Comparison of ENCODE assay signal across 17 cellular contexts in genomic region chr5:42691413-42691861, GRCh38.
DNase-seq lines count a peak whose midpoint lies in the region; ATAC-seq and TF ChIP-seq lines count a peak whose summit lies in the region.
"Had no signal": no experiment of that assay in that cellular context is flagged by ENCODE, and none has a peak within 500 bp of the region (broad histone marks: within the 10 kb centered on the region; RNA-seq: fewer than 3 reads in every experiment).

No MANE protein-coding gene starts in this region.

- H2BK5ac ChIP-seq in mesenchymal stem cell (ENCODE audit: low read depth, low read length, poor library complexity, severe bottlenecking) = no peak overlapping the region

- H3K27me3 Mint-ChIP-seq in activated CD4-positive, alpha-beta T cell treated with anti-CD3 and anti-CD28 coated beads for 36 hours = peaks cover 3% of the 10 kb centered on the region
- no peaks in the 10 kb centered on the region for H3K27me3 Mint-ChIP-seq in osteocyte (ENCODE audit: unreplicated experiment)

- no peak overlapping the region for H3K23ac ChIP-seq in mesenchymal stem cell (ENCODE audit: low read length in 2 of 2)

- H3K4ac ChIP-seq in mesenchymal stem cell (ENCODE audit: low read depth in 1 of 2, low read length in 2 of 2) = no peak overlapping the region

- peak overlapping the region in 1 of 2 experiments; percentile 21 for H2BK12ac ChIP-seq in mesenchymal stem cell (ENCODE audit: low read length in 2 of 2)

- H2AK5ac ChIP-seq in mesenchymal stem cell (ENCODE audit: low read length, severe bottlenecking) = no peak overlapping the region

- no peaks in the 10 kb centered on the region for H3K36me3 Mint-ChIP-seq in activated CD4-positive, alpha-beta T cell treated with anti-CD3 and anti-CD28 coated beads for 36 hours (ENCODE audit: low read depth)
- H3K36me3 Mint-ChIP-seq in osteocyte (ENCODE audit: unreplicated experiment) = no peaks in the 10 kb centered on the region
- H3K36me3 Mint-ChIP-seq: CD4-positive, alpha-beta memory T cell; immature natural killer cell had no signal

- no peak overlapping the region for H3K4me2 ChIP-seq in mesenchymal stem cell (ENCODE audit: low read length, poor library complexity, severe bottlenecking)

- H3K4me3 ChIP-seq in fibroblast of the aortic adventitia (ENCODE audit: low read depth, low read length) (no peak overlapping the region), mesenchymal stem cell (ENCODE audit: insufficient read depth in 1 of 2, low read depth in 1 of 2, low read length in 2 of 2) (no peak overlapping the region), thymus (ENCODE audit: low read length) (no peak overlapping the region)

- no peak overlapping the region for H3K27ac Mint-ChIP-seq in activated CD4-positive, alpha-beta T cell treated with anti-CD3 and anti-CD28 coated beads for 36 hours
- no peak overlapping the region for H3K27ac Mint-ChIP-seq in osteocyte (ENCODE audit: unreplicated experiment)
- H3K27ac Mint-ChIP-seq: IgD-negative memory B cell, immature natural killer cell had no signal

- intact Hi-C loops in activated CD4-positive, alpha-beta T cell treated with anti-CD3 and anti-CD28 coated beads for 36 hours (cut with DNase I, micrococcal nuclease) = no loop called here

- H4K8ac ChIP-seq in mesenchymal stem cell (ENCODE audit: low read length) = no peak overlapping the region

- H3K27ac ChIP-seq in mesenchymal stem cell (ENCODE audit: low read length, poor library complexity, severe bottlenecking) = no peak overlapping the region
- peak overlapping the region; percentile 4 for H3K27ac ChIP-seq in thymus (ENCODE audit: low read depth)

- no peak overlapping the region for H4K91ac ChIP-seq in mesenchymal stem cell (ENCODE audit: low read length)

- WGBS in mesenchymal stem cell = 74% methylated on average over 2 of the region's 2 CpGs
- 84% methylated on average over 2 of the region's 2 CpGs for WGBS in thymus

- H3K18ac ChIP-seq in mesenchymal stem cell (ENCODE audit: low read depth in 1 of 2, low read length in 2 of 2) = peak overlapping the region in 1 of 2 experiments; percentile 2

- peak; percentile 30 for ATAC-seq in activated CD4-positive, alpha-beta T cell treated with anti-CD3 and anti-CD28 coated beads for 36 hours

- H3K79me1 ChIP-seq in mesenchymal stem cell (replicated peaks; ENCODE audit: low read length, poor library complexity, severe bottlenecking) = no peaks in the 10 kb centered on the region

- H3K4me1 Mint-ChIP-seq in activated CD4-positive, alpha-beta T cell treated with anti-CD3 and anti-CD28 coated beads for 36 hours = no peaks in the 10 kb centered on the region
- no peaks in the 10 kb centered on the region for H3K4me1 Mint-ChIP-seq in osteocyte (ENCODE audit: unreplicated experiment)
- H3K4me1 Mint-ChIP-seq: immature natural killer cell had no signal

- no peak overlapping the region for H2BK120ac ChIP-seq in mesenchymal stem cell (ENCODE audit: low read depth, low read length)

- H3K4me3 Mint-ChIP-seq in activated CD4-positive, alpha-beta T cell treated with anti-CD3 and anti-CD28 coated beads for 36 hours = no peak overlapping the region
- no peak overlapping the region for H3K4me3 Mint-ChIP-seq in osteocyte (ENCODE audit: unreplicated experiment)
- H3K4me3 Mint-ChIP-seq: CD4-positive, alpha-beta memory T cell; IgD-negative memory B cell; immature natural killer cell had no signal

- H3K36me3 ChIP-seq in mesenchymal stem cell (ENCODE audit: control insufficient read depth in 1 of 2, insufficient read depth in 2 of 2, low read depth in 1 of 2, low read length in 2 of 2) (no peaks in the 10 kb centered on the region), thymus (ENCODE audit: control insufficient read depth, insufficient read depth) (no peaks in the 10 kb centered on the region)

- no peaks in the 10 kb centered on the region for H3K4me1 ChIP-seq in mesenchymal stem cell (ENCODE audit: control insufficient read depth, insufficient read depth, low read depth, low read length)
- H3K4me1 ChIP-seq in thymus (ENCODE audit: control insufficient read depth, insufficient read depth, low read length) = no peaks in the 10 kb centered on the region

- H3K9ac ChIP-seq in mesenchymal stem cell (ENCODE audit: low read length) = peak overlapping the region; percentile 2

- H3K9me3 Mint-ChIP-seq in activated CD4-positive, alpha-beta T cell treated with anti-CD3 and anti-CD28 coated beads for 36 hours (ENCODE audit: low read depth) = peaks cover under 1% of the 10 kb centered on the region
- peaks cover under 1% of the 10 kb centered on the region for H3K9me3 Mint-ChIP-seq in osteocyte (ENCODE audit: unreplicated experiment)
- H3K9me3 Mint-ChIP-seq: IgD-negative memory B cell had no signal

- peak; percentile 5 for DNase-seq in activated CD4-positive, alpha-beta T cell treated with anti-CD3 and anti-CD28 coated beads for 36 hours
- no peak for DNase-seq in activated CD4-positive, alpha-beta T cell treated with anti-CD3 and anti-CD28 coated beads for 1 hour
- peak; percentile 58 for DNase-seq in fibroblast of the aortic adventitia (ENCODE audit: low read depth)
- peak; percentile 14 for DNase-seq in mesenchymal stem cell
- no peak for DNase-seq in stimulated activated CD8-positive, alpha-beta memory T cell treated with anti-CD3 and anti-CD28 coated beads, Interleukin-4, amount 100 ng/mL, for 48 hours
- no peak for DNase-seq in osteocyte (ENCODE audit: extremely low spot score, unreplicated experiment)
- no peak for DNase-seq in LoVo (ENCODE audit: low spot score)
- DNase-seq: activated CD4-positive, CD25-positive, alpha-beta regulatory T cell treated with anti-CD3 and anti-CD28 coated beads, Interleukin-2, amount 50 U/mL, for 72 hours; activated T-cell treated with anti-CD3 and anti-CD28 coated beads for 4 hours; CD4-positive, alpha-beta memory T cell; immature natural killer cell; NCI-H1417 treated with DMSO at 0.1 percent for 48 hours; NCI-H446 treated with DMSO at 0.1 percent for 48 hours; retina; T-helper 1 cell had no signal

- POLR2A ChIA-PET in activated CD4-positive, alpha-beta T cell treated with anti-CD3 and anti-CD28 coated beads for 36 hours (lab: Charles Lee) = no interaction called here

- no peak overlapping the region for H2AFZ ChIP-seq in mesenchymal stem cell (ENCODE audit: low read depth, low read length)

- peak overlapping the region in 1 of 2 experiments; percentile 18 for H3K14ac ChIP-seq in mesenchymal stem cell (ENCODE audit: low read length in 2 of 2)

- CTCF ChIA-PET in activated CD4-positive, alpha-beta T cell treated with anti-CD3 and anti-CD28 coated beads for 36 hours (lab: Charles Lee) = no interaction called here

- TF ChIP-seq CTCF in fibroblast of the aortic adventitia (IDR thresholded peaks at IDR 0.05; ENCODE audit: insufficient read depth, low read length) (no peak), osteocyte (IDR thresholded peaks at IDR 0.05) (no peak)

- H3K27me3 ChIP-seq in mesenchymal stem cell (ENCODE audit: control insufficient read depth in 1 of 2, insufficient read depth in 1 of 2, low read length in 2 of 2) (no peaks in the 10 kb centered on the region), thymus (ENCODE audit: control insufficient read depth, insufficient read depth) (no peaks in the 10 kb centered on the region)

- H3K9me3 ChIP-seq in mesenchymal stem cell (ENCODE audit: control insufficient read depth, low read length) (peaks cover 3% of the 10 kb centered on the region), thymus (ENCODE audit: control insufficient read depth) (no peaks in the 10 kb centered on the region)

- H2BK15ac ChIP-seq in mesenchymal stem cell (ENCODE audit: low read depth, poor library complexity, severe bottlenecking) = no peak overlapping the region

Comparison
In these comparisons a context has a peak if more than half of its experiments do, and no peak if none do; other contexts are left out.
1. DNase-seq: peak in activated CD4-positive, alpha-beta T cell treated with anti-CD3 and anti-CD28 coated beads for 36 hours (single experiment), fibroblast of the aortic adventitia (single experiment) and mesenchymal stem cell (single experiment); none in activated CD4-positive, alpha-beta T cell treated with anti-CD3 and anti-CD28 coated beads for 1 hour (single experiment), stimulated activated CD8-positive, alpha-beta memory T cell treated with anti-CD3 and anti-CD28 coated beads, Interleukin-4, amount 100 ng/mL, for 48 hours (single experiment), osteocyte (single experiment) and LoVo (single experiment).